ENCODE assay signal across 8 cellular contexts in genomic region chr4:142846729-142847606, GRCh38. TPM values are rescaled to one million over a fixed set of nuclear protein-coding genes. Genes with fewer than 3 reads are reported as not detected.
DNase-seq lines count a peak whose midpoint lies in the region; ATAC-seq and FAIRE-seq lines count a peak whose summit lies in the region.

No MANE protein-coding gene starts in this region.

- H3K27ac Mint-ChIP-seq in T-cell: no peak overlapping the region

- FAIRE-seq in small intestine (lab: Jason Lieb, UNC): no peak

- CTCF ChIA-PET in T-cell (lab: Charles Lee): interaction anchor here (0.6 to 1.2 kb wide), 5 partner anchors 9 to 1688 kb away, joined by 3 to 5 read pairs (median 3); no protein-coding TSS in a partner anchor

- H3K9me3 ChIP-seq in small intestine (ENCODE audit: control insufficient read depth, low read depth): no peaks in the 10 kb centered on the region

- H3K4me1 ChIP-seq in small intestine (ENCODE audit: control insufficient read depth in 2 of 2, insufficient read depth in 1 of 2, low read depth in 1 of 2, low read length in 1 of 2): peaks cover 0 to 3% of the 10 kb centered on the region in 2 donors

- DNase-seq in T-cell (peak; percentile 48 to 81 (median 68)), small intestine (peak; percentile 81)

- no peaks in the 10 kb centered on the region for H3K36me3 Mint-ChIP-seq in T-cell

- ATAC-seq in GM18519 (IDR thresholded peaks at IDR 0.05; ENCODE audit: low FRiP score, unreplicated experiment) (peak; percentile 48), HG03457 (IDR thresholded peaks at IDR 0.05; ENCODE audit: unreplicated experiment) (peak; percentile 60), T-cell (replicated peaks in 1 of 4) (peak; percentile 79 to 82 (median 80)), GM19452 (IDR thresholded peaks at IDR 0.05; ENCODE audit: unreplicated experiment) (no peak), HG03460 (IDR thresholded peaks at IDR 0.05; ENCODE audit: unreplicated experiment) (no peak)

- H3K4me3 ChIP-seq in iPS-11a (ENCODE audit: low read depth, low read length) (peak overlapping the region; percentile 30), small intestine (ENCODE audit: low read depth in 1 of 2, low read length in 2 of 2) (peak overlapping the region; percentile 54 to 61)

- H3K27ac ChIP-seq in angular gyrus (ENCODE audit: low read depth, low read length) (peak overlapping the region; percentile 59), small intestine (ENCODE audit: low read depth in 1 of 2, low read length in 1 of 2) (no peak overlapping the region)

- no peaks in the 10 kb centered on the region for H3K9me3 Mint-ChIP-seq in T-cell

- peak overlapping the region; percentile 86 to 92 (median 90) for H3K4me3 Mint-ChIP-seq in T-cell

- WGBS in small intestine, 3 donors: 1 to 5% (median 1%) methylated on average over 49 to 50 of the region's 50 CpGs

- H3K27me3 Mint-ChIP-seq in T-cell: peaks cover 14 to 34% of the 10 kb centered on the region in 2 donors

- POLR2A ChIA-PET in T-cell (lab: Charles Lee): no interaction called here

- H3K27me3 ChIP-seq in small intestine (ENCODE audit: control insufficient read depth in 2 of 2, insufficient read depth in 2 of 2, low read length in 2 of 2): no peaks in the 10 kb centered on the region

- H3K36me3 ChIP-seq in small intestine (ENCODE audit: control insufficient read depth in 2 of 2, insufficient read depth in 2 of 2, low read length in 2 of 2): no peaks in the 10 kb centered on the region

- peaks cover 13 to 20% (median 17%) of the 10 kb centered on the region in 3 donors for H3K4me1 Mint-ChIP-seq in T-cell

RNA-seq across cellular contexts. Expression of gene INPP4B, which starts 0.9 kb away (rescaled TPM):
- total RNA-seq in T-cell: 10 to 100 TPM; 47.4 to 99.7 (median 71.3) TPM
- 1 to 10 TPM; 2.7 to 4.5 (median 3.9) TPM for polyA plus RNA-seq in small intestine

Comparison
In these comparisons a context has a peak if more than half of its experiments do, and no peak if none do; other contexts are left out.
1. ATAC-seq: peak in GM18519 (single experiment), HG03457 (single experiment) and T-cell (4 of 4); none in GM19452 (single experiment) and HG03460 (single experiment).